ENCODE assay signal across 26 cellular contexts in genomic region chr1:36469163-36469562, GRCh38. TPM values are rescaled to one million over a fixed set of nuclear protein-coding genes. Genes with fewer than 3 reads are reported as not detected.
"Had no signal": no experiment of that assay in that cellular context is flagged by ENCODE, and none has a peak within 500 bp of the region (broad histone marks: within the 10 kb centered on the region; RNA-seq: fewer than 3 reads in every experiment).

No MANE protein-coding gene starts in this region.

- DNase-seq: Karpas-422, KBM-7, MG63, NCI-H1092, NCI-H1105 treated with DMSO at 0.1 percent for 48 hours, NCI-H1417 treated with DMSO at 0.1 percent for 48 hours, NCI-H146, NCI-H1694 treated with DMSO at 0.1 percent for 48 hours, NCI-H1930, NCI-H2081, NCI-H2107, NCI-H2171, NCI-H226, NCI-H446, NCI-H510A, NCI-H524 treated with DMSO at 0.1 percent for 48 hours, NCI-H69, NCI-H774, RPMI8226, SHP77, SK-N-SH had no signal

- H3K4me2 ChIP-seq: SK-N-SH had no signal

- FAIRE-seq: HTR-8/SVneo, RCC 7860 had no signal

- H3K9me3 Mint-ChIP-seq: IgD-negative memory B cell had no signal

- H3K36me3 Mint-ChIP-seq: IgD-negative memory B cell had no signal

- H3K27me3 ChIP-seq: MG63 had no signal

- H3K9me3 ChIP-seq: MG63, SK-N-SH had no signal

- H3K36me3 ChIP-seq: MG63 had no signal

- H3K9ac ChIP-seq: SK-N-SH had no signal

- H3K4me3 ChIP-seq: MG63 had no signal

- H3K27ac ChIP-seq: HL-60 had no signal

- H3K27me3 Mint-ChIP-seq: IgD-negative memory B cell had no signal

RNA-seq across cellular contexts. Expression of gene CSF3R, which starts 13.6 kb away (rescaled TPM):
- total RNA-seq: SK-MEL-5 had no signal
- polyA plus RNA-seq: SK-N-SH had no signal
